In the genomic region with DNA sequence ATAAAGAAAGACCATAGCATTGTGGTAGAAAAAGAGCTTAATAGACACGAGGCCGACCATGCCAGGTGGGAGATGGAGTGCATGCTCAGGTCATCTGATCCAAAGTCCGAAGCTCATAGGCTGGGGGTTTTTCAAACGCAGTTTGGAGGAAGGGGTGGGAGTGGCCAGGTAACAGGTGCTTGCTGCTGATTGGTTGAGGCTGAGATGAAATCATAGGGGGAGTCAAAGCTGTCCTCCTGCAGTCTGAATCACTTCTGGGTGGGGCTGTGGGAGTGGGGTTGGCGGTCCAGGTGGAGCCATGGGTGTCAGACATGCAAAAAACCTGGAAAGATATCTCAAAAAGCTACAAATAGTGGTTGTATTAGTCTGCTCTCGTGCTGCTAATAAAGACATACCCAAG, we compare ENCODE assay signal across 35 cellular contexts.
"Had no signal": no experiment of that assay in that cellular context is flagged by ENCODE, and none has a peak within 500 bp of the region (broad histone marks: within the 10 kb centered on the region; RNA-seq: fewer than 3 reads in every experiment).

No MANE protein-coding gene starts in this region.

- H3K4me3 ChIP-seq: adrenal gland, Peyer's patch had no signal

- H3K9me3 Mint-ChIP-seq: activated T-helper 1 cell treated with anti-CD3 and anti-CD28 coated beads, Interleukin-12 subunit alpha, Interleukin-12 subunit beta, Interleukin-2, Interleukin-4 antibody, amounts not matched to agents 30 ng/mL and 10 ng/mL and 1 ng/mL, durations not matched to agents 14 hours and 24 hours and 36 hours had no signal

- DNase-seq: activated CD4-positive, alpha-beta T cell treated with anti-CD3 and anti-CD28 coated beads for 1 hour; activated CD4-positive, alpha-beta T cell treated with anti-CD3 and anti-CD28 coated beads for 48 hours; activated CD4-positive, CD25-positive, alpha-beta regulatory T cell; activated CD8-positive, alpha-beta T cell treated with anti-CD3 and anti-CD28 coated beads, Interleukin-2, amount 10 ng/mL, durations not matched to agents 7 days and 5 days; activated gamma-delta T cell treated with Interleukin-2 at 50 U/mL for 16 hours; activated naive CD4-positive, alpha-beta T cell treated with anti-CD3 and anti-CD28 coated beads for 36 hours; activated T-cell treated with anti-CD3 and anti-CD28 coated beads, Interleukin-2, amount 50 U/mL, for 24 hours; adrenal gland; caudate nucleus; Kasumi-1; KG1; MM.1S; MV-4-11; NCI-H1092; NCI-H1436 treated with DMSO at 0.1 percent for 48 hours; NCI-H1694 treated with DMSO at 0.1 percent for 48 hours; NCI-H2029 treated with DMSO at 0.1 percent for 48 hours; NCI-H2171 treated with DMSO at 0.1 percent for 48 hours; NCI-H2227 treated with DMSO at 0.1 percent for 48 hours; NCI-H446; NCI-H510A treated with DMSO at 0.1 percent for 48 hours; NCI-H526 treated with DMSO at 0.1 percent for 48 hours; NK-92 treated with Interleukin-12 subunit alpha and Interleukin-12 subunit beta, amount 100 ng/mL, for 24 hours; PC-3; Peyer's patch; RPMI8226; SIG-M5; T-cell; T1000; WERI-Rb-1 had no signal

- H3K27ac ChIP-seq: adrenal gland, Peyer's patch, WERI-Rb-1 had no signal

- H3K4me3 Mint-ChIP-seq: activated CD8-positive, alpha-beta T cell treated with anti-CD3 and anti-CD28 coated beads, Interleukin-2, amount 10 ng/mL, durations not matched to agents 7 days and 5 days; activated naive CD4-positive, alpha-beta T cell treated with anti-CD3 and anti-CD28 coated beads for 36 hours; activated T-cell treated with anti-CD3 and anti-CD28 coated beads, Interleukin-2, amount 50 U/mL, for 24 hours; activated T-helper 1 cell treated with anti-CD3 and anti-CD28 coated beads, Interleukin-12 subunit alpha, Interleukin-12 subunit beta, Interleukin-2, Interleukin-4 antibody, amounts not matched to agents 30 ng/mL and 10 ng/mL and 1 ng/mL, durations not matched to agents 14 hours and 24 hours and 36 hours; T-cell had no signal

- H3K27me3 ChIP-seq: adrenal gland, Peyer's patch had no signal

- ATAC-seq: activated CD8-positive, alpha-beta T cell treated with anti-CD3 and anti-CD28 coated beads, Interleukin-2, amount 10 ng/mL, durations not matched to agents 7 days and 5 days; activated naive CD4-positive, alpha-beta T cell treated with anti-CD3 and anti-CD28 coated beads, Interleukin-2, amount 50 U/mL, for 72 hours; PC-3; SK-N-SH treated with all-trans-retinoic acid at 6 μM for 48 hours; T-cell had no signal

- H3K9me3 ChIP-seq: adrenal gland, Peyer's patch had no signal

- H3K36me3 ChIP-seq: adrenal gland, Peyer's patch, WERI-Rb-1 had no signal

- H3K27ac Mint-ChIP-seq: activated CD8-positive, alpha-beta T cell treated with anti-CD3 and anti-CD28 coated beads, Interleukin-2, amount 10 ng/mL, durations not matched to agents 7 days and 5 days; activated naive CD4-positive, alpha-beta T cell treated with anti-CD3 and anti-CD28 coated beads for 36 hours; activated naive CD4-positive, alpha-beta T cell treated with anti-CD3 and anti-CD28 coated beads, Interleukin-2, amount 50 U/mL, for 72 hours; activated T-cell treated with anti-CD3 and anti-CD28 coated beads, Interleukin-2, amount 50 U/mL, for 24 hours; activated T-helper 1 cell treated with anti-CD3 and anti-CD28 coated beads, Interleukin-12 subunit alpha, Interleukin-12 subunit beta, Interleukin-2, Interleukin-4 antibody, amounts not matched to agents 30 ng/mL and 10 ng/mL and 1 ng/mL, durations not matched to agents 14 hours and 24 hours and 36 hours; brain; IgD-negative memory B cell; T-cell had no signal
